ENCODE assay signal across 10 cellular contexts in the genomic region with DNA sequence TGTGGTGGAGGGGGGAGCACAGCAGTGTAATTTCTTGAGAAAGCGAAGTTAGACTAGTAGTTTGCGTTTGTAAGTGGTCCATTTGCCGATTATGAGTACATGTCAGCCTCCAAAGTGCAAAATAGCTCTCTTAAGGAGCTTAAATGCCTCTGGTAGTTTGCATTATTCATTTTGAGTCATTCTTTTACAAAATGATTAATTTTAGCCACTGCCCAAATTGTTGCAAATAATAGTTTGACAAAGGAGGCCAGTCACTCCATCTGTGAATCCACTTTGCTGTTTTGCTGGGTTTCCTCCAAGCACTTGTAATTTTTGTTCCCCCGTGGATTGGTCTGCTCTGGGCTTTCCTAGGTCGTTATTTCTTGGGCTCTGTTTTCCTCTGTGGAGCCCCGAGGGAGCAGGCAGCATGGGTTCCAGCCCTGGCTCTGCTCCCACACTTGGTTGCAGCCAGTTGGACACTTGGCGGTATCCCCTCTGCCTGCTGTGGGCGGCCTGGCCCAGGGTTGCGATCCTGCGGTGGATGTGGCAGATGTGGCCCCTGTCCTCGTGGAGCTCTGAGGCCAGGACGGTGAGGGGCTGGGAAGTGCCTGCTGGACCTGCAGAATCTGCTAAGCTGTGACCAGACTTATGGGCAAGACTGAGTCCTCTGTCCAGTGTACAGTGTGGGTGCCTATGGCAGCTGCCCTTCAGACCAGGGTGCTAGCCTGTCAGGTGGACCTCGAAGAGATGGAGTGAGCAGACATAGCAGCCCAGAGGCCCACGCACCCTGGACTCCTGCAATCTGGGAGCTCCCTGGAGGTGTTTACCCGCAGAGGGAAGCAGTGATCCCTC.
A peak's percentile ranks its signal among the peaks of the same experiment; 100 is the strongest.
DNase-seq lines count a peak whose midpoint lies in the region; ATAC-seq and TF ChIP-seq lines count a peak whose summit lies in the region.
"Had no signal": no experiment of that assay in that cellular context is flagged by ENCODE, and none has a peak within 500 bp of the region (broad histone marks: within the 10 kb centered on the region; RNA-seq: fewer than 3 reads in every experiment).

No MANE protein-coding gene starts in this region.

- H3K9me3 Mint-ChIP-seq in glutamatergic neuron (ENCODE audit: unreplicated experiment) = peaks cover 44% of the 10 kb centered on the region
- H3K9me3 Mint-ChIP-seq in activated naive CD8-positive, alpha-beta T cell treated with anti-CD3 and anti-CD28 coated beads for 36 hours = peaks cover 5% of the 10 kb centered on the region
- no peaks in the 10 kb centered on the region for H3K9me3 Mint-ChIP-seq in activated T-helper 1 cell treated with anti-CD3 and anti-CD28 coated beads, Interleukin-12 subunit alpha, Interleukin-12 subunit beta, Interleukin-2, Interleukin-4 antibody, amounts not matched to agents 30 ng/mL and 10 ng/mL and 1 ng/mL, durations not matched to agents 14 hours and 24 hours and 36 hours
- peaks cover 4 to 6% of the 10 kb centered on the region in 2 donors for H3K9me3 Mint-ChIP-seq in stimulated activated naive B cell treated with anti-CD40 and anti-IgM and Interleukin-4, amounts not matched to agents 10 μg/mL and 1 μg/mL and 100 μg/mL, for 72 hours

- peaks cover 9% of the 10 kb centered on the region for H3K9me3 ChIP-seq in BLaER1
- H3K9me3 ChIP-seq in SJSA1 (replicated peaks) = no peaks in the 10 kb centered on the region

- H3K27ac ChIP-seq in BLaER1 (peak overlapping the region; percentile 44), SJSA1 (peak overlapping the region; percentile 88)

- peaks cover 37% of the 10 kb centered on the region for H3K27me3 Mint-ChIP-seq in glutamatergic neuron (ENCODE audit: unreplicated experiment)
- H3K27me3 Mint-ChIP-seq in activated naive CD8-positive, alpha-beta T cell treated with anti-CD3 and anti-CD28 coated beads for 36 hours = peaks cover 10% of the 10 kb centered on the region
- peaks cover 2% of the 10 kb centered on the region for H3K27me3 Mint-ChIP-seq in activated T-helper 1 cell treated with anti-CD3 and anti-CD28 coated beads, Interleukin-12 subunit alpha, Interleukin-12 subunit beta, Interleukin-2, Interleukin-4 antibody, amounts not matched to agents 30 ng/mL and 10 ng/mL and 1 ng/mL, durations not matched to agents 14 hours and 24 hours and 36 hours (ENCODE audit: insufficient read depth)
- peaks cover 8 to 12% of the 10 kb centered on the region in 2 donors for H3K27me3 Mint-ChIP-seq in stimulated activated naive B cell treated with anti-CD40 and anti-IgM and Interleukin-4, amounts not matched to agents 10 μg/mL and 1 μg/mL and 100 μg/mL, for 72 hours

- H3K27ac Mint-ChIP-seq in glutamatergic neuron (ENCODE audit: unreplicated experiment) = peak overlapping the region; percentile 100
- H3K27ac Mint-ChIP-seq in activated naive CD8-positive, alpha-beta T cell treated with anti-CD3 and anti-CD28 coated beads for 36 hours = no peak overlapping the region
- H3K27ac Mint-ChIP-seq in activated T-helper 1 cell treated with anti-CD3 and anti-CD28 coated beads, Interleukin-12 subunit alpha, Interleukin-12 subunit beta, Interleukin-2, Interleukin-4 antibody, amounts not matched to agents 30 ng/mL and 10 ng/mL and 1 ng/mL, durations not matched to agents 14 hours and 24 hours and 36 hours = no peak overlapping the region
- H3K27ac Mint-ChIP-seq in stimulated activated naive B cell treated with anti-CD40 and anti-IgM and Interleukin-4, amounts not matched to agents 10 μg/mL and 1 μg/mL and 100 μg/mL, for 72 hours = no peak overlapping the region

- no peaks in the 10 kb centered on the region for H3K36me3 ChIP-seq in BLaER1
- peaks cover 6% of the 10 kb centered on the region; the same call in 1 of the 2 replicates for H3K36me3 ChIP-seq in SJSA1

- no peaks in the 10 kb centered on the region for H3K27me3 ChIP-seq in BLaER1
- no peaks in the 10 kb centered on the region for H3K27me3 ChIP-seq in SJSA1 (replicated peaks)

- ATAC-seq in sciatic nerve = peak; percentile 2
- ATAC-seq in stimulated activated naive B cell treated with anti-CD40 and anti-IgM and Interleukin-4, amounts not matched to agents 10 μg/mL and 1 μg/mL and 100 μg/mL, for 72 hours (replicated peaks) = no peak

- peak overlapping the region; percentile 87 for H3K4me3 Mint-ChIP-seq in glutamatergic neuron (ENCODE audit: unreplicated experiment)
- no peak overlapping the region for H3K4me3 Mint-ChIP-seq in activated naive CD8-positive, alpha-beta T cell treated with anti-CD3 and anti-CD28 coated beads for 36 hours
- H3K4me3 Mint-ChIP-seq in activated T-helper 1 cell treated with anti-CD3 and anti-CD28 coated beads, Interleukin-12 subunit alpha, Interleukin-12 subunit beta, Interleukin-2, Interleukin-4 antibody, amounts not matched to agents 30 ng/mL and 10 ng/mL and 1 ng/mL, durations not matched to agents 14 hours and 24 hours and 36 hours = no peak overlapping the region
- no peak overlapping the region for H3K4me3 Mint-ChIP-seq in stimulated activated naive B cell treated with anti-CD40 and anti-IgM and Interleukin-4, amounts not matched to agents 10 μg/mL and 1 μg/mL and 100 μg/mL, for 72 hours

- peak overlapping the region; percentile 78 for H3K4me2 ChIP-seq in BLaER1

- H3K4me3 ChIP-seq in BLaER1 (no peak overlapping the region), SJSA1 (no peak overlapping the region)

- H3K9ac ChIP-seq in BLaER1 = peak overlapping the region; percentile 43; the same call in 1 of the 2 replicates

- H3K4me1 Mint-ChIP-seq in glutamatergic neuron (ENCODE audit: low read depth, unreplicated experiment) = peaks cover 64% of the 10 kb centered on the region
- no peaks in the 10 kb centered on the region for H3K4me1 Mint-ChIP-seq in activated naive CD8-positive, alpha-beta T cell treated with anti-CD3 and anti-CD28 coated beads for 36 hours
- no peaks in the 10 kb centered on the region for H3K4me1 Mint-ChIP-seq in activated T-helper 1 cell treated with anti-CD3 and anti-CD28 coated beads, Interleukin-12 subunit alpha, Interleukin-12 subunit beta, Interleukin-2, Interleukin-4 antibody, amounts not matched to agents 30 ng/mL and 10 ng/mL and 1 ng/mL, durations not matched to agents 14 hours and 24 hours and 36 hours (ENCODE audit: low read depth)
- no peaks in the 10 kb centered on the region for H3K4me1 Mint-ChIP-seq in stimulated activated naive B cell treated with anti-CD40 and anti-IgM and Interleukin-4, amounts not matched to agents 10 μg/mL and 1 μg/mL and 100 μg/mL, for 72 hours

- no peak for TF ChIP-seq CTCF in glutamatergic neuron (IDR thresholded peaks at IDR 0.05; ENCODE audit: partially characterized antibody, unreplicated experiment)

- peaks cover 35% of the 10 kb centered on the region for H3K4me1 ChIP-seq in BLaER1
- peaks cover 40% of the 10 kb centered on the region for H3K4me1 ChIP-seq in SJSA1 (replicated peaks)

- intact Hi-C loops in sciatic nerve (cut with DNase I) = no loop called here
- intact Hi-C loops in activated T-helper 1 cell treated with anti-CD3 and anti-CD28 coated beads, Interleukin-12 subunit alpha, Interleukin-12 subunit beta, Interleukin-2, Interleukin-4 antibody, amounts not matched to agents 30 ng/mL and 10 ng/mL and 1 ng/mL, durations not matched to agents 14 hours and 24 hours and 36 hours (cut with micrococcal nuclease) = no loop called here

- DNase-seq in SJSA1 (ENCODE audit: low read depth in 1 of 2, low spot score in 2 of 2) = peak in 1 of 2 experiments; percentile 25
- peak; percentile 56 for DNase-seq in glutamatergic neuron
- no peak for DNase-seq in sciatic nerve (ENCODE audit: low spot score)
- no peak for DNase-seq in stimulated activated CD4-positive, alpha-beta T cell treated with anti-CD3 and anti-CD28 coated beads, Interleukin-2, amount 100 ng/mL, for 48 hours
- no peak for DNase-seq in activated naive CD8-positive, alpha-beta T cell treated with anti-CD3 and anti-CD28 coated beads for 36 hours
- no peak for DNase-seq in activated T-helper 1 cell treated with anti-CD3 and anti-CD28 coated beads, Interleukin-12 subunit alpha, Interleukin-12 subunit beta, Interleukin-2, Interleukin-4 antibody, amounts not matched to agents 30 ng/mL and 10 ng/mL and 1 ng/mL, durations not matched to agents 14 hours and 24 hours and 36 hours (ENCODE audit: low spot score)
- DNase-seq in stimulated activated naive B cell treated with anti-CD40 and anti-IgM and Interleukin-4, amounts not matched to agents 10 μg/mL and 1 μg/mL and 100 μg/mL, for 72 hours = no peak
- DNase-seq: NCI-H446 treated with DMSO at 0.1 percent for 48 hours, T-helper 1 cell had no signal

- H3K36me3 Mint-ChIP-seq in glutamatergic neuron (ENCODE audit: unreplicated experiment) = peaks cover 28% of the 10 kb centered on the region
- H3K36me3 Mint-ChIP-seq in activated naive CD8-positive, alpha-beta T cell treated with anti-CD3 and anti-CD28 coated beads for 36 hours = no peaks in the 10 kb centered on the region
- H3K36me3 Mint-ChIP-seq in activated T-helper 1 cell treated with anti-CD3 and anti-CD28 coated beads, Interleukin-12 subunit alpha, Interleukin-12 subunit beta, Interleukin-2, Interleukin-4 antibody, amounts not matched to agents 30 ng/mL and 10 ng/mL and 1 ng/mL, durations not matched to agents 14 hours and 24 hours and 36 hours (ENCODE audit: low read depth) = no peaks in the 10 kb centered on the region
- peaks cover 0 to 2% of the 10 kb centered on the region in 2 donors for H3K36me3 Mint-ChIP-seq in stimulated activated naive B cell treated with anti-CD40 and anti-IgM and Interleukin-4, amounts not matched to agents 10 μg/mL and 1 μg/mL and 100 μg/mL, for 72 hours

- no peaks in the 10 kb centered on the region for H4K20me1 ChIP-seq in BLaER1
